Comparison of ENCODE assay signal across 1 cellular context in the genomic region with DNA sequence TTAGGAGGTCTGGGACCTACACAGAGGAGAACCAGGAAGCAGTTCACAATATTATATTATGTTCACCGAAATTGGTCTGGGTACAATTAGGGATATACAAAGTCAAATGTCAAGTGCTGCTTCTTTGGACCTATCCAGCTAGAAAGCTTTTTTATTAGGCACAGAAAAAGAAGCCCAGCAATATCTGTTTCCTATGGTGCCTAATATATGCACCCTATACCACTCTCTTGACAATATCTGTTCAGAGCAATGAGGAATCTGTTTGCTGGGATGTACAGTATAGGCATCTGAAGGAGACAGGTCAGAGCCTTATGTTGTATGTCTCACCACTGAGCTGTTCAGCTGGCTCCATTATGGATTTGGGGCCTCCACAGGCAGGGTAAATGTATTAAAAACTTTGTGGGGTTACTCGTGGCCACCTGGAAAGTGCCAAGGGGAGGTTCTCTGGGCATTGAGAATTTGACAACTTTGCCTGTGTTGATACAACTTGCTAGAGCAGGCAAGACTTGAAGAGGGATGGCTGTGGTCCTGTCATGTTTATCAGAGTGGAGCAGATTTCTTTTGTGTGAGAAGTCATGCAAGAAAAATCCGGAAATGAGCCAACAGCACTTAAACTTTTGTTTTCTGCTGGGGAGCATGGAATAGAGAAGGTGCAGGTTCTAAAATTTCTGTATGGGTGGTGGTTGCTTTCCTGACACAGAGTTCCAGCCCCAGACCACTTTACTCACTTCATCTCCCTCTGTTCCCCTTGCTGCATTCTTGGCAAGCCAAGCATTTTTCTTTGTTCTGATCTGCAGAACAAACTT.
TF ChIP-seq lines count a peak whose summit lies in the region.

No MANE protein-coding gene starts in this region.

TF ChIP-seq in GM23338, 12 proteins besides CTCF, POLR2A, EP300 and RAD21 (continued from another document):
- TF ChIP-seq CREB1 (CRISPR knock-in tag; IDR thresholded peaks at IDR 0.05; ENCODE audit: low read depth) (no peak), EZH2phosphoT487 (IDR thresholded peaks at IDR 0.05; ENCODE audit: unreplicated experiment) (no peak), STAT1 (IDR thresholded peaks at IDR 0.05; ENCODE audit: unreplicated experiment) (no peak), NANOG (IDR thresholded peaks at IDR 0.05; ENCODE audit: borderline replicate concordance) (no peak)
- TF ChIP-seq, protein P1, sequence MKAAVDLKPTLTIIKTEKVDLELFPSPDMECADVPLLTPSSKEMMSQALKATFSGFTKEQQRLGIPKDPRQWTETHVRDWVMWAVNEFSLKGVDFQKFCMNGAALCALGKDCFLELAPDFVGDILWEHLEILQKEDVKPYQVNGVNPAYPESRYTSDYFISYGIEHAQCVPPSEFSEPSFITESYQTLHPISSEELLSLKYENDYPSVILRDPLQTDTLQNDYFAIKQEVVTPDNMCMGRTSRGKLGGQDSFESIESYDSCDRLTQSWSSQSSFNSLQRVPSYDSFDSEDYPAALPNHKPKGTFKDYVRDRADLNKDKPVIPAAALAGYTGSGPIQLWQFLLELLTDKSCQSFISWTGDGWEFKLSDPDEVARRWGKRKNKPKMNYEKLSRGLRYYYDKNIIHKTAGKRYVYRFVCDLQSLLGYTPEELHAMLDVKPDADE (IDR thresholded peaks at IDR 0.05), result no peak
- TF ChIP-seq, protein P2, sequence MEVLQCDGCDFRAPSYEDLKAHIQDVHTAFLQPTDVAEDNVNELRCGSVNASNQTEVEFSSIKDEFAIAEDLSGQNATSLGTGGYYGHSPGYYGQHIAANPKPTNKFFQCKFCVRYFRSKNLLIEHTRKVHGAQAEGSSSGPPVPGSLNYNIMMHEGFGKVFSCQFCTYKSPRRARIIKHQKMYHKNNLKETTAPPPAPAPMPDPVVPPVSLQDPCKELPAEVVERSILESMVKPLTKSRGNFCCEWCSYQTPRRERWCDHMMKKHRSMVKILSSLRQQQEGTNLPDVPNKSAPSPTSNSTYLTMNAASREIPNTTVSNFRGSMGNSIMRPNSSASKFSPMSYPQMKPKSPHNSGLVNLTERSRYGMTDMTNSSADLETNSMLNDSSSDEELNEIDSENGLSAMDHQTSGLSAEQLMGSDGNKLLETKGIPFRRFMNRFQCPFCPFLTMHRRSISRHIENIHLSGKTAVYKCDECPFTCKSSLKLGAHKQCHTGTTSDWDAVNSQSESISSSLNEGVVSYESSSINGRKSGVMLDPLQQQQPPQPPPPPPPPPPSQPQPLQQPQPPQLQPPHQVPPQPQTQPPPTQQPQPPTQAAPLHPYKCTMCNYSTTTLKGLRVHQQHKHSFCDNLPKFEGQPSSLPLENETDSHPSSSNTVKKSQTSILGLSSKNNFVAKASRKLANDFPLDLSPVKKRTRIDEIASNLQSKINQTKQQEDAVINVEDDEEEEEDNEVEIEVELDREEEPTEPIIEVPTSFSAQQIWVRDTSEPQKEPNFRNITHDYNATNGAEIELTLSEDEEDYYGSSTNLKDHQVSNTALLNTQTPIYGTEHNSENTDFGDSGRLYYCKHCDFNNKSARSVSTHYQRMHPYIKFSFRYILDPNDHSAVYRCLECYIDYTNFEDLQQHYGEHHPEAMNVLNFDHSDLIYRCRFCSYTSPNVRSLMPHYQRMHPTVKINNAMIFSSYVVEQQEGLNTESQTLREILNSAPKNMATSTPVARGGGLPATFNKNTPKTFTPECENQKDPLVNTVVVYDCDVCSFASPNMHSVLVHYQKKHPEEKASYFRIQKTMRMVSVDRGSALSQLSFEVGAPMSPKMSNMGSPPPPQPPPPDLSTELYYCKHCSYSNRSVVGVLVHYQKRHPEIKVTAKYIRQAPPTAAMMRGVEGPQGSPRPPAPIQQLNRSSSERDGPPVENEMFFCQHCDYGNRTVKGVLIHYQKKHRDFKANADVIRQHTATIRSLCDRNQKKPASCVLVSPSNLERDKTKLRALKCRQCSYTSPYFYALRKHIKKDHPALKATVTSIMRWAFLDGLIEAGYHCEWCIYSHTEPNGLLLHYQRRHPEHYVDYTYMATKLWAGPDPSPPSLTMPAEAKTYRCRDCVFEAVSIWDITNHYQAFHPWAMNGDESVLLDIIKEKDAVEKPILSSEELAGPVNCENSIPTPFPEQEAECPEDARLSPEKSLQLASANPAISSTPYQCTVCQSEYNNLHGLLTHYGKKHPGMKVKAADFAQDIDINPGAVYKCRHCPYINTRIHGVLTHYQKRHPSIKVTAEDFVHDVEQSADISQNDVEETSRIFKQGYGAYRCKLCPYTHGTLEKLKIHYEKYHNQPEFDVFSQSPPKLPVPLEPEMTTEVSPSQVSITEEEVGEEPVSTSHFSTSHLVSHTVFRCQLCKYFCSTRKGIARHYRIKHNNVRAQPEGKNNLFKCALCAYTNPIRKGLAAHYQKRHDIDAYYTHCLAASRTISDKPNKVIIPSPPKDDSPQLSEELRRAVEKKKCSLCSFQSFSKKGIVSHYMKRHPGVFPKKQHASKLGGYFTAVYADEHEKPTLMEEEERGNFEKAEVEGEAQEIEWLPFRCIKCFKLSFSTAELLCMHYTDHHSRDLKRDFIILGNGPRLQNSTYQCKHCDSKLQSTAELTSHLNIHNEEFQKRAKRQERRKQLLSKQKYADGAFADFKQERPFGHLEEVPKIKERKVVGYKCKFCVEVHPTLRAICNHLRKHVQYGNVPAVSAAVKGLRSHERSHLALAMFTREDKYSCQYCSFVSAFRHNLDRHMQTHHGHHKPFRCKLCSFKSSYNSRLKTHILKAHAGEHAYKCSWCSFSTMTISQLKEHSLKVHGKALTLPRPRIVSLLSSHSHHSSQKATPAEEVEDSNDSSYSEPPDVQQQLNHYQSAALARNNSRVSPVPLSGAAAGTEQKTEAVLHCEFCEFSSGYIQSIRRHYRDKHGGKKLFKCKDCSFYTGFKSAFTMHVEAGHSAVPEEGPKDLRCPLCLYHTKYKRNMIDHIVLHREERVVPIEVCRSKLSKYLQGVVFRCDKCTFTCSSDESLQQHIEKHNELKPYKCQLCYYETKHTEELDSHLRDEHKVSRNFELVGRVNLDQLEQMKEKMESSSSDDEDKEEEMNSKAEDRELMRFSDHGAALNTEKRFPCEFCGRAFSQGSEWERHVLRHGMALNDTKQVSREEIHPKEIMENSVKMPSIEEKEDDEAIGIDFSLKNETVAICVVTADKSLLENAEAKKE (CRISPR knock-in tag; IDR thresholded peaks at IDR 0.05), result no peak
TF ChIP-seq in GM23338: peak in this region for 0.
